ENCODE assay signal across 20 cellular contexts in genomic region chr15:68484220-68484619, GRCh38. TPM values are rescaled to one million over a fixed set of nuclear protein-coding genes. Genes with fewer than 3 reads are reported as not detected.
"Had no signal": no experiment of that assay in that cellular context is flagged by ENCODE, and none has a peak within 500 bp of the region (broad histone marks: within the 10 kb centered on the region; RNA-seq: fewer than 3 reads in every experiment).

No MANE protein-coding gene starts in this region.

- H3K4me1 ChIP-seq: breast epithelium, prostate gland had no signal

- H3K36me3 ChIP-seq: breast epithelium, heart right ventricle, left ventricle myocardium inferior, prostate gland, spleen had no signal

- DNase-seq: activated B cell treated with CpG ODN at 0.5 μM for 24 hours; activated CD4-positive, alpha-beta T cell treated with anti-CD3 and anti-CD28 coated beads for 48 hours; activated CD8-positive, alpha-beta T cell treated with anti-CD3 and anti-CD28 coated beads for 36 hours; activated naive CD4-positive, alpha-beta T cell treated with anti-CD3 and anti-CD28 coated beads, Interleukin-2, amount 10 ng/mL, durations not matched to agents 7 days and 5 days; activated naive CD8-positive, alpha-beta T cell treated with anti-CD3 and anti-CD28 coated beads, Interleukin-2, amount 50 U/mL, for 24 hours; activated T-cell treated with anti-CD3 and anti-CD28 coated beads, Interleukin-2, amount 50 U/mL, for 24 hours; cerebellar nuclear complex; effector CD8-positive, alpha-beta T cell; heart right ventricle; left ventricle myocardium inferior; mammary epithelial cell; spleen; stimulated activated naive CD4-positive, alpha-beta T cell; T-helper 1 cell; T-helper 9 cell; trophoblast cell had no signal

- H3K27ac ChIP-seq: SK-N-MC, spleen had no signal

- H3K9me3 ChIP-seq: breast epithelium, heart right ventricle, left ventricle myocardium inferior, prostate gland, spleen had no signal

- ATAC-seq: activated CD8-positive, alpha-beta T cell treated with anti-CD3 and anti-CD28 coated beads for 36 hours; activated naive CD8-positive, alpha-beta T cell treated with anti-CD3 and anti-CD28 coated beads, Interleukin-2, amount 50 U/mL, for 24 hours; esophagus mucosa had no signal

- H3K27me3 ChIP-seq: breast epithelium had no signal

- H3K4me3 ChIP-seq: heart right ventricle, left ventricle myocardium inferior, prostate gland, SK-N-MC, spleen had no signal

RNA-seq across cellular contexts. Expression of gene ITGA11, which starts 52.3 kb away (rescaled TPM):
- total RNA-seq: activated B cell treated with CpG ODN at 0.5 μM for 24 hours had no signal
